9 cellular contexts compared by ENCODE assay signal in genomic region chr20:50291428-50292323, GRCh38.
DNase-seq lines count a peak whose midpoint lies in the region; ATAC-seq and TF ChIP-seq lines count a peak whose summit lies in the region.
"Had no signal": no experiment of that assay in that cellular context is flagged by ENCODE, and none has a peak within 500 bp of the region (broad histone marks: within the 10 kb centered on the region; RNA-seq: fewer than 3 reads in every experiment).

No MANE protein-coding gene starts in this region.

- intact Hi-C loops in body of pancreas (cut with DNase I), result no loop called here
- intact Hi-C loops in left lung (cut with DNase I), result no loop called here

- H3K27me3 ChIP-seq in body of pancreas, result no peaks in the 10 kb centered on the region
- H3K27me3 ChIP-seq in left lung, result no peaks in the 10 kb centered on the region
- H3K27me3 ChIP-seq in skeletal muscle satellite cell (ENCODE audit: control insufficient read depth, insufficient read depth, low read length), result no peaks in the 10 kb centered on the region

- peaks cover 16% of the 10 kb centered on the region for H3K4me1 ChIP-seq in body of pancreas
- H3K4me1 ChIP-seq in left lung, result peaks cover 11 to 63% of the 10 kb centered on the region in 2 donors
- H3K4me1 ChIP-seq in skeletal muscle satellite cell (ENCODE audit: control insufficient read depth, insufficient read depth, low read length), result peaks cover 24% of the 10 kb centered on the region

- DNase-seq in body of pancreas, result no peak
- DNase-seq in left lung, result no peak
- DNase-seq in NCI-H526 (lab: John Stamatoyannopoulos, UW), result no peak
- DNase-seq in NCI-H2196 treated with DMSO at 0.1 percent for 48 hours (lab: John Stamatoyannopoulos, UW; ENCODE audit: unreplicated experiment), result no peak
- DNase-seq in hypothalamus (lab: John Stamatoyannopoulos, UW), result no peak
- no peak for DNase-seq in NCI-H1048 (lab: John Stamatoyannopoulos, UW)
- DNase-seq: NCI-H2029 treated with DMSO at 0.1 percent for 48 hours had no signal

- TF ChIP-seq CTCF in C4-2B (conservative IDR thresholded peaks at IDR 0.05), result no peak
- TF ChIP-seq CTCF in body of pancreas (IDR thresholded peaks at IDR 0.05), result no peak
- no peak for TF ChIP-seq CTCF in left lung (IDR thresholded peaks at IDR 0.05)

- H3K36me3 ChIP-seq in body of pancreas (replicated peaks in 1 of 2; ENCODE audit: insufficient read depth in 1 of 2, low read depth in 2 of 2) (no peaks in the 10 kb centered on the region), left lung (no peaks in the 10 kb centered on the region), skeletal muscle satellite cell (ENCODE audit: insufficient read depth, low read length) (no peaks in the 10 kb centered on the region)

- H3K4me3 ChIP-seq in body of pancreas (no peak overlapping the region), left lung (no peak overlapping the region), skeletal muscle satellite cell (ENCODE audit: low read length) (peak overlapping the region; percentile 15)

- H3K27ac ChIP-seq in C4-2B (peak overlapping the region; percentile 53), body of pancreas (peak overlapping the region; percentile 35 to 71 (median 60)), left lung (peak overlapping the region; percentile 66 to 83)

- H3K9me3 ChIP-seq in body of pancreas (no peaks in the 10 kb centered on the region), left lung (no peaks in the 10 kb centered on the region), skeletal muscle satellite cell (replicated peaks; ENCODE audit: low read length) (no peaks in the 10 kb centered on the region)

- 76 to 77% methylated on average over 13 to 16 of the region's 16 CpGs for WGBS in body of pancreas, 2 donors

- TF ChIP-seq POLR2A in body of pancreas (IDR thresholded peaks at IDR 0.05), result no peak

- H3K9ac ChIP-seq in skeletal muscle satellite cell (ENCODE audit: low read depth, low read length), result peak overlapping the region; percentile 74

- ATAC-seq in body of pancreas (no peak), left lung (no peak)

- H3K4me2 ChIP-seq in skeletal muscle satellite cell (ENCODE audit: low read length), result peak overlapping the region; percentile 36
